Comparison of ENCODE assay signal across 8 cellular contexts in the genomic region with DNA sequence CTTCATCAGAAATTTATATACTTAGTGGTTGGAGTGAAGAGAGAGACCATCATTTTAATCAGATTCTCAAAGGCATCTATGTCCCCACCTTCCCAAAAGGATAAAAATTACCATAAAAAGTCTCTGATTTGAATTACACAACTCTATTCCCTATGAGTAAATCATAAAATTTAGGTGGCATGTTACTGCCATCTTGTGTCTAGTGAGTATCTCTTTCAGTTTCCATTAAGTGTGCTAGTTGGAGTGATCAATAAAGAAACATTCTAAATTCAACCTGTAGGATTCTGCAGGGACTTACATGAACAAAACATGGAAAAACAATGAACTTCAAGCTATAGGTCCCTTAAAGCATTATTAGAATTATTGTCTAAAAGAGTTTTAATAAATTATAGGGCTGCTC.
DNase-seq lines count a peak whose midpoint lies in the region; ATAC-seq and TF ChIP-seq lines count a peak whose summit lies in the region.

No MANE protein-coding gene starts in this region.

- TF ChIP-seq POLR2A in esophagus squamous epithelium (IDR thresholded peaks at IDR 0.05): no peak

- H2BK15ac ChIP-seq in neuronal stem cell (ENCODE audit: low read length): no peak overlapping the region

- no peak overlapping the region for H3K14ac ChIP-seq in neuronal stem cell (ENCODE audit: low read length)

- H3K27me3 ChIP-seq in NT2/D1 (ENCODE audit: insufficient read depth, insufficient read length) (no peaks in the 10 kb centered on the region), esophagus squamous epithelium (no peaks in the 10 kb centered on the region), psoas muscle (ENCODE audit: insufficient read depth in 3 of 3, low read length in 2 of 3) (no peaks in the 10 kb centered on the region), neuronal stem cell (ENCODE audit: control insufficient read depth in 3 of 3, insufficient read depth in 3 of 3, low read depth in 1 of 3, low read length in 3 of 3) (no peaks in the 10 kb centered on the region)
- no peaks in the 10 kb centered on the region for H3K27me3 ChIP-seq in CD4-positive, alpha-beta T cell (ENCODE audit: control insufficient read depth, insufficient read depth, low read length)

- no peak overlapping the region for H3K4me3 Mint-ChIP-seq in CD4-positive, alpha-beta T cell

- no peaks in the 10 kb centered on the region for H3K36me3 Mint-ChIP-seq in CD4-positive, alpha-beta T cell (ENCODE audit: low read depth)

- peak; percentile 67 for DNase-seq in HCEC 1CT
- DNase-seq in NT2/D1 (ENCODE audit: low read depth, low spot score): peak; percentile 22
- DNase-seq in esophagus squamous epithelium (lab: John Stamatoyannopoulos, UW): no peak
- no peak for DNase-seq in psoas muscle
- no peak for DNase-seq in AG08396 (ENCODE audit: low spot score)
- no peak for DNase-seq in neuronal stem cell (ENCODE audit: low spot score)
- DNase-seq in CD4-positive, alpha-beta T cell: no peak
- no peak for DNase-seq in AG20443 (ENCODE audit: low spot score)

- no peak overlapping the region for H3K27ac Mint-ChIP-seq in CD4-positive, alpha-beta T cell

- H2AFZ ChIP-seq in neuronal stem cell (ENCODE audit: low read length): no peak overlapping the region

- H3K4me1 ChIP-seq in NT2/D1 (ENCODE audit: insufficient read depth, insufficient read length) (no peaks in the 10 kb centered on the region), esophagus squamous epithelium (peaks cover 0 to 19% (median 0%) of the 10 kb centered on the region in 3 donors), psoas muscle (peaks cover 5% of the 10 kb centered on the region), neuronal stem cell (ENCODE audit: control insufficient read depth in 2 of 2, insufficient read depth in 1 of 2, low read depth in 1 of 2, low read length in 2 of 2) (no peaks in the 10 kb centered on the region)

- H2BK5ac ChIP-seq in neuronal stem cell (ENCODE audit: low read length): no peak overlapping the region

- H3K18ac ChIP-seq in neuronal stem cell (ENCODE audit: low read length): no peak overlapping the region

- no peak overlapping the region for H3K4me3 ChIP-seq in NT2/D1 (ENCODE audit: insufficient read length, low read depth)
- no peak overlapping the region for H3K4me3 ChIP-seq in esophagus squamous epithelium
- no peak overlapping the region for H3K4me3 ChIP-seq in psoas muscle
- no peak overlapping the region for H3K4me3 ChIP-seq in neuronal stem cell (ENCODE audit: low read length in 2 of 2)

- H3K9me3 ChIP-seq in NT2/D1 (ENCODE audit: insufficient read depth, low read length): no peaks in the 10 kb centered on the region
- H3K9me3 ChIP-seq in esophagus squamous epithelium: no peaks in the 10 kb centered on the region
- H3K9me3 ChIP-seq in psoas muscle: no peaks in the 10 kb centered on the region
- no peaks in the 10 kb centered on the region for H3K9me3 ChIP-seq in neuronal stem cell (replicated peaks in 1 of 2; ENCODE audit: control insufficient read depth in 2 of 2, insufficient read depth in 1 of 2, low read depth in 1 of 2, low read length in 2 of 2)
- H3K9me3 ChIP-seq in CD4-positive, alpha-beta T cell (ENCODE audit: control insufficient read depth, low read length): no peaks in the 10 kb centered on the region

- peak in 1 of 4 donors; percentile 70 for ATAC-seq in psoas muscle
- ATAC-seq in CD4-positive, alpha-beta T cell (ENCODE audit: poor library complexity): no peak

- no peaks in the 10 kb centered on the region for H3K36me3 ChIP-seq in NT2/D1 (ENCODE audit: insufficient read depth, insufficient read length, low read length)
- no peaks in the 10 kb centered on the region for H3K36me3 ChIP-seq in esophagus squamous epithelium
- H3K36me3 ChIP-seq in psoas muscle (ENCODE audit: insufficient read depth in 1 of 2, low read depth in 1 of 2): no peaks in the 10 kb centered on the region
- no peaks in the 10 kb centered on the region for H3K36me3 ChIP-seq in neuronal stem cell (replicated peaks in 1 of 2; ENCODE audit: control insufficient read depth in 2 of 2, insufficient read depth in 2 of 2, low read length in 2 of 2)

- no peak overlapping the region for H3K23ac ChIP-seq in neuronal stem cell (ENCODE audit: low read depth, low read length, poor library complexity)

- POLR2A ChIA-PET in CD4-positive, alpha-beta T cell (lab: Charles Lee): no interaction called here

- no peaks in the 10 kb centered on the region for H3K27me3 Mint-ChIP-seq in CD4-positive, alpha-beta T cell

- H3K27ac ChIP-seq in esophagus squamous epithelium: peak overlapping the region in 1 of 4 donors; percentile 30
- no peak overlapping the region for H3K27ac ChIP-seq in psoas muscle
- H3K27ac ChIP-seq in neuronal stem cell (replicated peaks; ENCODE audit: low read length): no peak overlapping the region
- H3K27ac ChIP-seq in CD4-positive, alpha-beta T cell (ENCODE audit: low read depth, low read length): no peak overlapping the region

- H3K4ac ChIP-seq in neuronal stem cell (ENCODE audit: low read length): no peak overlapping the region

- no peaks in the 10 kb centered on the region for H3K79me1 ChIP-seq in neuronal stem cell (ENCODE audit: low read depth, low read length)

- H4K8ac ChIP-seq in neuronal stem cell (ENCODE audit: low read depth, low read length): no peak overlapping the region

- no peaks in the 10 kb centered on the region for H3K4me1 Mint-ChIP-seq in CD4-positive, alpha-beta T cell (ENCODE audit: low read depth)

- H2BK120ac ChIP-seq in neuronal stem cell (ENCODE audit: low read depth, low read length): no peak overlapping the region

- CTCF ChIA-PET in CD4-positive, alpha-beta T cell (lab: Charles Lee): no interaction called here

- no peak overlapping the region for H2AK5ac ChIP-seq in neuronal stem cell (ENCODE audit: low read depth, low read length)

- H3K9me3 Mint-ChIP-seq in CD4-positive, alpha-beta T cell: no peaks in the 10 kb centered on the region

- H3K9ac ChIP-seq in NT2/D1 (ENCODE audit: insufficient read length, low read depth) (no peak overlapping the region), neuronal stem cell (ENCODE audit: low read depth, low read length, poor library complexity) (no peak overlapping the region)

- intact Hi-C loops in esophagus squamous epithelium (cut with DNase I) (no loop called here), psoas muscle (cut with DNase I) (loop anchor here (5.0 to 10.0 kb wide), 9 partner anchors 270 to 1485 kb away; no protein-coding TSS in a partner anchor)
- intact Hi-C loops in CD4-positive, alpha-beta T cell (cut with DNase I, micrococcal nuclease): no loop called here

- H4K91ac ChIP-seq in neuronal stem cell (ENCODE audit: low read depth, low read length, poor library complexity): no peak overlapping the region

- no peak overlapping the region for H3K4me2 ChIP-seq in neuronal stem cell (ENCODE audit: insufficient read depth, low read length, poor library complexity, severe bottlenecking)

- H2BK12ac ChIP-seq in neuronal stem cell (ENCODE audit: low read length): no peak overlapping the region

- peak in 4 of 6 experiments; percentile 27 to 48 (median 35) for TF ChIP-seq CTCF in esophagus squamous epithelium (IDR thresholded peaks at IDR 0.05)
- TF ChIP-seq CTCF in psoas muscle (IDR thresholded peaks at IDR 0.05): peak; percentile 58
- no peak for TF ChIP-seq CTCF in CD4-positive, alpha-beta T cell (IDR thresholded peaks at IDR 0.05)

Comparison
In these comparisons a context has a peak if more than half of its experiments do, and no peak if none do; other contexts are left out.
1. DNase-seq: peak in HCEC 1CT (single experiment) and NT2/D1 (single experiment); none in esophagus squamous epithelium (single experiment), psoas muscle (0 of 2), AG08396 (single experiment), neuronal stem cell (single experiment), CD4-positive, alpha-beta T cell (0 of 10) and AG20443 (single experiment).
2. intact Hi-C loops: an anchor here in psoas muscle (5.0 to 10.0 kb wide); none called in esophagus squamous epithelium and CD4-positive, alpha-beta T cell.